In genomic region chr20:12837646-12838045, GRCh38 we compare ENCODE assay signal across 15 cellular contexts.
DNase-seq lines count a peak whose midpoint lies in the region; ATAC-seq and TF ChIP-seq lines count a peak whose summit lies in the region.
"Had no signal": no experiment of that assay in that cellular context is flagged by ENCODE, and none has a peak within 500 bp of the region (broad histone marks: within the 10 kb centered on the region; RNA-seq: fewer than 3 reads in every experiment).

No MANE protein-coding gene starts in this region.

- H3K36me3 ChIP-seq in GM23338 (ENCODE audit: insufficient read depth) (no peaks in the 10 kb centered on the region), mesenchymal stem cell (ENCODE audit: control insufficient read depth in 1 of 2, insufficient read depth in 2 of 2, low read depth in 1 of 2, low read length in 2 of 2) (no peaks in the 10 kb centered on the region)
- H3K36me3 ChIP-seq: BLaER1 treated with 17β-estradiol and CSF1 and Interleukin-3, amounts not matched to agents 10 nM and 100 nM had no signal

- no peaks in the 10 kb centered on the region for H3K79me1 ChIP-seq in mesenchymal stem cell (replicated peaks; ENCODE audit: low read length, poor library complexity, severe bottlenecking)

- H3K9me2 ChIP-seq in GM23338 (ENCODE audit: insufficient read depth): no peaks in the 10 kb centered on the region

- no peak overlapping the region for H3K27ac Mint-ChIP-seq in GM23338
- H3K27ac Mint-ChIP-seq in WTC11: no peak overlapping the region
- H3K27ac Mint-ChIP-seq in activated CD4-positive, alpha-beta T cell treated with anti-CD3 and anti-CD28 coated beads, Interleukin-2, amount 10 ng/mL, durations not matched to agents 24 days and 14 days: no peak overlapping the region
- H3K27ac Mint-ChIP-seq: B cell; CD8-positive, alpha-beta T cell; HFFc6 had no signal

- no peak overlapping the region for H2BK12ac ChIP-seq in mesenchymal stem cell (ENCODE audit: low read length in 2 of 2)

- no peaks in the 10 kb centered on the region for H3K79me2 ChIP-seq in GM23338 (replicated peaks; ENCODE audit: insufficient read depth)

- H2AK5ac ChIP-seq in mesenchymal stem cell (ENCODE audit: low read length, severe bottlenecking): no peak overlapping the region

- no peak overlapping the region for H3K27ac ChIP-seq in GM23338 (ENCODE audit: low read depth)
- H3K27ac ChIP-seq in mesenchymal stem cell (ENCODE audit: low read length, poor library complexity, severe bottlenecking): no peak overlapping the region
- H3K27ac ChIP-seq: BLaER1 treated with 17β-estradiol and CSF1 and Interleukin-3, amounts not matched to agents 10 nM and 100 nM had no signal

- no peak overlapping the region for H4K91ac ChIP-seq in mesenchymal stem cell (ENCODE audit: low read length)

- H3K23ac ChIP-seq in mesenchymal stem cell (ENCODE audit: low read length in 2 of 2): no peak overlapping the region

- H4K20me1 ChIP-seq in GM23338 (replicated peaks; ENCODE audit: insufficient read depth): no peaks in the 10 kb centered on the region
- H4K20me1 ChIP-seq: BLaER1 treated with 17β-estradiol and CSF1 and Interleukin-3, amounts not matched to agents 10 nM and 100 nM had no signal

- H3K9me3 Mint-ChIP-seq in GM23338 (no peaks in the 10 kb centered on the region), WTC11 (no peaks in the 10 kb centered on the region)
- H3K9me3 Mint-ChIP-seq in activated CD4-positive, alpha-beta T cell treated with anti-CD3 and anti-CD28 coated beads, Interleukin-2, amount 10 ng/mL, durations not matched to agents 24 days and 14 days: no peaks in the 10 kb centered on the region
- H3K9me3 Mint-ChIP-seq: CD8-positive, alpha-beta T cell had no signal

- no peaks in the 10 kb centered on the region for H3F3A ChIP-seq in GM23338 (replicated peaks; ENCODE audit: low read depth)

- H3K14ac ChIP-seq in mesenchymal stem cell (ENCODE audit: low read length in 2 of 2): no peak overlapping the region

- intact Hi-C loops in activated CD4-positive, alpha-beta T cell treated with anti-CD3 and anti-CD28 coated beads, Interleukin-2, amount 10 ng/mL, durations not matched to agents 24 days and 14 days (cut with micrococcal nuclease): no loop called here

- 100% methylated on average over 1 of the region's 2 CpGs for WGBS in mesenchymal stem cell

- H3K9me3 ChIP-seq in mesenchymal stem cell (ENCODE audit: control insufficient read depth, low read length): no peaks in the 10 kb centered on the region
- H3K9me3 ChIP-seq: BLaER1 treated with 17β-estradiol and CSF1 and Interleukin-3, amounts not matched to agents 10 nM and 100 nM had no signal

- CTCF ChIA-PET in WTC11 (lab: Charles Lee): interaction anchor here (1.2 to 1.7 kb wide), 6 partner anchors 8 to 447 kb away, joined by 3 to 12 read pairs (median 8); no protein-coding TSS in a partner anchor

- peaks cover 22% of the 10 kb centered on the region; the same call in 2 of the 3 replicates for H3K4me1 Mint-ChIP-seq in GM23338
- peaks cover 20% of the 10 kb centered on the region for H3K4me1 Mint-ChIP-seq in WTC11
- no peaks in the 10 kb centered on the region for H3K4me1 Mint-ChIP-seq in activated CD4-positive, alpha-beta T cell treated with anti-CD3 and anti-CD28 coated beads, Interleukin-2, amount 10 ng/mL, durations not matched to agents 24 days and 14 days
- H3K4me1 Mint-ChIP-seq: B cell had no signal

- H2AFZ ChIP-seq in GM23338 (peak overlapping the region; percentile 57; the same call in 1 of the 2 replicates), mesenchymal stem cell (ENCODE audit: low read depth, low read length) (no peak overlapping the region)

- POLR2A ChIA-PET in WTC11 (lab: Charles Lee): no interaction called here

- H2BK120ac ChIP-seq in mesenchymal stem cell (ENCODE audit: low read depth, low read length): no peak overlapping the region

- no peaks in the 10 kb centered on the region for H3K27me3 Mint-ChIP-seq in GM23338 (ENCODE audit: insufficient read depth, low read depth, poor library complexity)
- no peaks in the 10 kb centered on the region for H3K27me3 Mint-ChIP-seq in WTC11 (ENCODE audit: low read depth)
- no peaks in the 10 kb centered on the region for H3K27me3 Mint-ChIP-seq in activated CD4-positive, alpha-beta T cell treated with anti-CD3 and anti-CD28 coated beads, Interleukin-2, amount 10 ng/mL, durations not matched to agents 24 days and 14 days
- H3K27me3 Mint-ChIP-seq: B cell had no signal

- no peak overlapping the region for H3K9ac ChIP-seq in mesenchymal stem cell (ENCODE audit: low read length)
- H3K9ac ChIP-seq: BLaER1 treated with 17β-estradiol and CSF1 and Interleukin-3, amounts not matched to agents 10 nM and 100 nM had no signal

- no peaks in the 10 kb centered on the region for H3K36me3 Mint-ChIP-seq in GM23338 (ENCODE audit: low read depth)
- H3K36me3 Mint-ChIP-seq in WTC11: no peaks in the 10 kb centered on the region
- no peaks in the 10 kb centered on the region for H3K36me3 Mint-ChIP-seq in activated CD4-positive, alpha-beta T cell treated with anti-CD3 and anti-CD28 coated beads, Interleukin-2, amount 10 ng/mL, durations not matched to agents 24 days and 14 days (ENCODE audit: low read depth)
- H3K36me3 Mint-ChIP-seq: CD8-positive, alpha-beta T cell had no signal

- H3K4me2 ChIP-seq in GM23338 (peak overlapping the region; percentile 53; the same call in 1 of the 2 replicates), mesenchymal stem cell (ENCODE audit: low read length, poor library complexity, severe bottlenecking) (no peak overlapping the region)
- H3K4me2 ChIP-seq: BLaER1 treated with 17β-estradiol and CSF1 and Interleukin-3, amounts not matched to agents 10 nM and 100 nM had no signal

- peaks cover 22% of the 10 kb centered on the region for H3K4me1 ChIP-seq in GM23338 (ENCODE audit: insufficient read depth)
- H3K4me1 ChIP-seq in mesenchymal stem cell (ENCODE audit: control insufficient read depth, insufficient read depth, low read depth, low read length): no peaks in the 10 kb centered on the region
- H3K4me1 ChIP-seq: BLaER1 treated with 17β-estradiol and CSF1 and Interleukin-3, amounts not matched to agents 10 nM and 100 nM had no signal

- no peak overlapping the region for H4K8ac ChIP-seq in mesenchymal stem cell (ENCODE audit: low read length)

- no peak overlapping the region for H3K18ac ChIP-seq in mesenchymal stem cell (ENCODE audit: low read depth in 1 of 2, low read length in 2 of 2)

- no peaks in the 10 kb centered on the region for H3K27me3 ChIP-seq in GM23338 (ENCODE audit: insufficient read depth)
- no peaks in the 10 kb centered on the region for H3K27me3 ChIP-seq in mesenchymal stem cell (ENCODE audit: control insufficient read depth in 1 of 2, insufficient read depth in 1 of 2, low read length in 2 of 2)
- H3K27me3 ChIP-seq: BLaER1 treated with 17β-estradiol and CSF1 and Interleukin-3, amounts not matched to agents 10 nM and 100 nM had no signal

- no peak overlapping the region for H2BK15ac ChIP-seq in mesenchymal stem cell (ENCODE audit: low read depth, poor library complexity, severe bottlenecking)

- H3K4me3 ChIP-seq in GM23338: no peak overlapping the region
- H3K4me3 ChIP-seq in mesenchymal stem cell (ENCODE audit: insufficient read depth in 1 of 2, low read depth in 1 of 2, low read length in 2 of 2): no peak overlapping the region
- H3K4me3 ChIP-seq: BLaER1 treated with 17β-estradiol and CSF1 and Interleukin-3, amounts not matched to agents 10 nM and 100 nM had no signal

- TF ChIP-seq CTCF in GM23338 (conservative IDR thresholded peaks at IDR 0.05; ENCODE audit: low read depth in 2 of 2) (no peak), WTC11 (IDR thresholded peaks at IDR 0.05) (no peak)

- no peak overlapping the region for H2BK5ac ChIP-seq in mesenchymal stem cell (ENCODE audit: low read depth, low read length, poor library complexity, severe bottlenecking)

- H3K4me3 Mint-ChIP-seq in GM23338 (no peak overlapping the region), WTC11 (no peak overlapping the region)
- no peak overlapping the region for H3K4me3 Mint-ChIP-seq in activated CD4-positive, alpha-beta T cell treated with anti-CD3 and anti-CD28 coated beads, Interleukin-2, amount 10 ng/mL, durations not matched to agents 24 days and 14 days
- H3K4me3 Mint-ChIP-seq: B cell; CD8-positive, alpha-beta T cell; HFFc6 had no signal

- no peak overlapping the region for H3K4ac ChIP-seq in mesenchymal stem cell (ENCODE audit: low read depth in 1 of 2, low read length in 2 of 2)

- no peak for DNase-seq in GM23338 (ENCODE audit: low spot score)
- DNase-seq in WTC11 (ENCODE audit: low spot score): no peak
- DNase-seq in kidney glomerular epithelial cell (lab: John Stamatoyannopoulos, UW): peak; percentile 8
- DNase-seq in mesenchymal stem cell: peak; percentile 10
- DNase-seq in activated CD4-positive, alpha-beta T cell treated with anti-CD3 and anti-CD28 coated beads, Interleukin-2, amount 10 ng/mL, durations not matched to agents 24 days and 14 days: no peak
- DNase-seq: Calu3; CD8-positive, alpha-beta T cell; GOT3; HFFc6; IMR-90 had no signal

- ATAC-seq in GM23338 (no peak; the same call in 2 of the 3 replicates), WTC11 (peak; percentile 59; the same call in 1 of the 2 replicates), GM18511 (IDR thresholded peaks at IDR 0.05; ENCODE audit: unreplicated experiment) (no peak), GM19455 (IDR thresholded peaks at IDR 0.05; ENCODE audit: unreplicated experiment) (no peak)
- ATAC-seq: CD8-positive, alpha-beta T cell; HCT116 had no signal

TF ChIP-seq in GM23338, 12 proteins besides CTCF, POLR2A, EP300 and RAD21 (continues in another document):
- TF ChIP-seq EZH2phosphoT487 (IDR thresholded peaks at IDR 0.05; ENCODE audit: unreplicated experiment) (no peak), JUNB (IDR thresholded peaks at IDR 0.05; ENCODE audit: unreplicated experiment) (no peak), ZNF114 (CRISPR knock-in tag; IDR thresholded peaks at IDR 0.05) (no peak), CREB1 (CRISPR knock-in tag; IDR thresholded peaks at IDR 0.05; ENCODE audit: low read depth) (no peak), STAT1 (IDR thresholded peaks at IDR 0.05; ENCODE audit: unreplicated experiment) (no peak)

TF ChIP-seq in WTC11, 78 proteins besides CTCF, POLR2A, EP300 and RAD21:
- TF ChIP-seq USF1 (CRISPR knock-in tag; IDR thresholded peaks at IDR 0.05): no peak
- no peak for TF ChIP-seq TCF7 (CRISPR knock-in tag; IDR thresholded peaks at IDR 0.05; ENCODE audit: low read depth)
- no peak for TF ChIP-seq JAZF1 (CRISPR knock-in tag; IDR thresholded peaks at IDR 0.05)

Comparison
In these comparisons a context has a peak if more than half of its experiments do, and no peak if none do; other contexts are left out.
1. DNase-seq: peak in kidney glomerular epithelial cell (single experiment) and mesenchymal stem cell (single experiment); none in GM23338 (single experiment), WTC11 (single experiment) and activated CD4-positive, alpha-beta T cell treated with anti-CD3 and anti-CD28 coated beads, Interleukin-2, amount 10 ng/mL, durations not matched to agents 24 days and 14 days (single experiment).